In the genomic region with DNA sequence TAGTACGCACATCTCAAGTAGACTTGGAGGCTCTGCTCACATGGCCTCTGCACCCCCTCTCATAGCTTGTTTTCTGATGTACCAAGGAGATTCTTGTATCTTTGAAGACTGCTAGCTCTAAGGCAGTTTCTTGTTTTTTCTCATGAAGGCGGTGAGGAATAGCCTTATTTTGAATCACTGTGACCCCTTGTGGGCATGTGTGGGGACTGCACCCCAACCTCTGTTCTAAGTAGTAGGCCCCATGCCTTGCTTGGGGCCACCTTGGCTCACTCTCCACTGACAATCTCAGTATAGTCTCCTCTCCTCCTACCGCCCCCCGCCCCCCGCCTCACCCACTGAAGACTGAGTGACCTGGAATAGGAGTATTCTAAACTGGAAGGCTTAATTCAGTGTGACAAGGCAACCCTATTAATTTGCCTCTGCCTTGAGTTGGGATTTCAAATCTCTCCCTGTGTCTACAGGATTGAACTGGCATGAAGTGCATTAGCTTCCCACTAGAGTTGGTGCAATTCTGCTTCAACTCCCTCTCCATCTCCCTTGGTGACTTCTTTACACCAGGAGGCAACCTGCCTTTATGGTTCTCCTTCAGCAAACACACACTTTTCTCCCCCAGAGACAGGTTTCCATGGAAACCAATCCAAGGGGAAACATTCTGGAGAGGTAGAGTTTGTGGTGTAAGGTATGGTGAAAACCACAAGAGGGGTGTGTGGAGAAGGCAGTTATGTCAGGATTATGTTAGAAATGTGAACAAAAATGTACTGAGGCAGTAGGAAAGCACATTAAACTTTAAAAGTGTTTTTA, we compare ENCODE assay signal across 1 cellular context.
TF ChIP-seq lines count a peak whose summit lies in the region.

No MANE protein-coding gene starts in this region.

TF ChIP-seq in HepG2, 621 proteins besides CTCF, POLR2A, EP300 and RAD21 (continued from another document):
- TF ChIP-seq, protein P1, sequence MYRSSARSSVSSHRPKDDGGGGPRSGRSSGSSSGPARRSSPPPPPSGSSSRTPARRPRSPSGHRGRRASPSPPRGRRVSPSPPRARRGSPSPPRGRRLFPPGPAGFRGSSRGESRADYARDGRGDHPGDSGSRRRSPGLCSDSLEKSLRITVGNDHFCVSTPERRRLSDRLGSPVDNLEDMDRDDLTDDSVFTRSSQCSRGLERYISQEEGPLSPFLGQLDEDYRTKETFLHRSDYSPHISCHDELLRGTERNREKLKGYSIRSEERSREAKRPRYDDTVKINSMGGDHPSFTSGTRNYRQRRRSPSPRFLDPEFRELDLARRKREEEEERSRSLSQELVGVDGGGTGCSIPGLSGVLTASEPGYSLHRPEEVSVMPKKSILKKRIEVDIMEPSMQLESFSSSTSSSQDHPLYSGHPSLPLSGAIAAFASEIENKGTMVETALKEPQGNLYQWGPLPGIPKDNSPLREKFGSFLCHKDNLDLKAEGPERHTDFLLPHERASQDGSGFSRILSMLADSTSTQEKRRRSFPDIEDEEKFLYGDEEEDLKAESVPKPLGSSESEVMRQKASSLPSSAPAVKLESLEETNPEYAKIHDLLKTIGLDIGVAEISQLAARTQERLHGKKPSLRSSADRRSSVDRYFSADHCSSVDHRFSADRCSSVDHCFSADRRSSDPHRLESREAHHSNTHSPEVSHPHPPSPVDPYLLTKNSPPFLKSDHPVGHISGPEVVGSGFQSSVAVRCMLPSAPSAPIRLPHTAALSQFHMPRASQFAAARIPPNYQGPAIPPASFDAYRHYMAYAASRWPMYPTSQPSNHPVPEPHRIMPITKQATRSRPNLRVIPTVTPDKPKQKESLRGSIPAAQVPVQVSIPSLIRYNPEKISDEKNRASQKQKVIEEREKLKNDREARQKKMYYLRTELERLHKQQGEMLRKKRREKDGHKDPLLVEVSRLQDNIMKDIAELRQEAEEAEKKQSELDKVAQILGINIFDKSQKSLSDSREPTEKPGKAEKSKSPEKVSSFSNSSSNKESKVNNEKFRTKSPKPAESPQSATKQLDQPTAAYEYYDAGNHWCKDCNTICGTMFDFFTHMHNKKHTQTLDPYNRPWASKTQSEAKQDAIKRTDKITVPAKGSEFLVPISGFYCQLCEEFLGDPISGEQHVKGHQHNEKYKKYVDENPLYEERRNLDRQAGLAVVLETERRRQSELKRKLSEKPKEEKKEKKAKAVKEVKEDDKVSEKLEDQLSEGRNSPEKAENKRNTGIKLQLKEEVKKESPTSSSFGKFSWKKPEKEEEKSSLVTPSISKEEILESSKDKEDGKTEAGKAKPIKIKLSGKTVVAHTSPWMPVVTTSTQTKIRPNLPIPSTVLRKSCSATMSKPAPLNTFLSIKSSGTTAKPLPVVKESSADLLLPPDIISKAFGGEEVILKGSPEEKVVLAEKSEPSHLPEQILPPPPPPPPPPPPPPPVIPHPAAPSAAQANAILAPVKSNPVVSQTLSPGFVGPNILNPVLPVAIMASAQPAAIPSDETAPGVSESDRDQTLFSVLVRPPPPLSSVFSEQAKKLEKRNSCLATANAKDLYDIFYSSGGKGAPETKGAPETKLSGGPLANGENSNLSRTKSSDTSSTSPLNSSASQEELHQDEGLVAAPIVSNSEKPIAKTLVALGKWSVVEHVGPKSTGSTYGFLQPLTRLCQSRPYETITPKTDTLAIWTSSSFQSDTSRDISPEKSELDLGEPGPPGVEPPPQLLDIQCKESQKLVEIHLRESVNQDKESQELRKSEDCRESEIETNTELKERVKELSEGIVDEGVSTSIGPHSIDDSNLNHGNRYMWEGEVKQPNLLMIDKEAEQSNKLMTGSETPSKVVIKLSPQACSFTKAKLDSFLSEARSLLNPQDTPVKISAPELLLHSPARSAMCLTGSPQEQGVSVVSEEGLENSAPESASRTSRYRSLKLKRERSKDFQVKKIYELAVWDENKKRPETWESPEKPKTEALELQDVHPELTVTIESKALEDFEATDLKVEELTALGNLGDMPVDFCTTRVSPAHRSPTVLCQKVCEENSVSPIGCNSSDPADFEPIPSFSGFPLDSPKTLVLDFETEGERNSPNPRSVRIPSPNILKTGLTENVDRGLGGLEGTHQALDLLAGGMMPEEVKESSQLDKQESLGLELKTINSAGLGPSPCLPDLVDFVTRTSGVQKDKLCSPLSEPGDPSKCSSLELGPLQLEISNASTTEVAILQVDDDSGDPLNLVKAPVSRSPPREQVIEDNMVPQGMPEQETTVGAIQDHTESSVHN (CRISPR knock-in tag; IDR thresholded peaks at IDR 0.05) = no peak
